34 cellular contexts compared by ENCODE assay signal in genomic region chr15:61237400-61237799, GRCh38.
"Had no signal": no experiment of that assay in that cellular context is flagged by ENCODE, and none has a peak within 500 bp of the region (broad histone marks: within the 10 kb centered on the region; RNA-seq: fewer than 3 reads in every experiment).

No MANE protein-coding gene starts in this region.

- ATAC-seq: activated naive CD4-positive, alpha-beta T cell treated with anti-CD3 and anti-CD28 coated beads, Interleukin-2, amount 50 U/mL, for 72 hours; activated naive CD8-positive, alpha-beta T cell treated with anti-CD3 and anti-CD28 coated beads, Interleukin-2, amount 50 U/mL, for 24 hours; activated T-cell treated with anti-CD3 and anti-CD28 coated beads, Interleukin-2, amount 50 U/mL, for 4 hours; activated T-cell treated with anti-CD3 and anti-CD28 coated beads, Interleukin-2, amount 50 U/mL, for 72 hours; activated T-helper 17 cell treated with anti-CD3 and anti-CD28 coated beads, Interleukin-2, amount 50 U/mL, for 72 hours; body of pancreas had no signal

- H3K4me3 ChIP-seq: adrenal gland, ascending aorta, body of pancreas, breast epithelium, cardiac muscle cell had no signal

- H3K27me3 ChIP-seq: adrenal gland, ascending aorta, body of pancreas, brain microvascular endothelial cell, breast epithelium had no signal

- H3K4me1 ChIP-seq: adrenal gland, ascending aorta, body of pancreas, breast epithelium had no signal

- DNase-seq: activated effector memory CD4-positive, alpha-beta T cell treated with anti-CD3 and anti-CD28 coated beads, Interleukin-2, amount 50 U/mL, for 16 hours; activated effector memory CD4-positive, alpha-beta T cell treated with Interleukin-2 at 50 U/mL for 16 hours; activated gamma-delta T cell; activated gamma-delta T cell treated with Interleukin-2 at 50 U/mL for 16 hours; activated naive CD4-positive, alpha-beta T cell; activated naive CD4-positive, alpha-beta T cell treated with anti-CD3 and anti-CD28 coated beads for 36 hours; activated naive CD4-positive, alpha-beta T cell treated with anti-CD3 and anti-CD28 coated beads, Interleukin-2, amount 10 ng/mL, durations not matched to agents 7 days and 5 days; activated naive CD4-positive, alpha-beta T cell treated with anti-CD3 and anti-CD28 coated beads, Interleukin-2, amount 50 U/mL, for 16 hours; activated naive CD4-positive, alpha-beta T cell treated with Interleukin-2 at 50 U/mL for 16 hours; activated naive CD8-positive, alpha-beta T cell treated with anti-CD3 and anti-CD28 coated beads for 36 hours; activated naive CD8-positive, alpha-beta T cell treated with anti-CD3 and anti-CD28 coated beads, Interleukin-2, amount 10 ng/mL, durations not matched to agents 7 days and 5 days; activated naive CD8-positive, alpha-beta T cell treated with anti-CD3 and anti-CD28 coated beads, Interleukin-2, amount 50 U/mL, for 24 hours; activated T-cell treated with anti-CD3 and anti-CD28 coated beads, Interleukin-2, amount 50 U/mL, for 1 hour; activated T-cell treated with anti-CD3 and anti-CD28 coated beads, Interleukin-2, amount 50 U/mL, for 24 hours; activated T-cell treated with anti-CD3 and anti-CD28 coated beads, Interleukin-2, amount 50 U/mL, for 4 hours; activated T-cell treated with anti-CD3 and anti-CD28 coated beads, Interleukin-2, amount 50 U/mL, for 48 hours; activated T-cell treated with anti-CD3 and anti-CD28 coated beads, Interleukin-2, amount 50 U/mL, for 72 hours; adrenal gland; amniotic stem cell; amygdala; anterior cingulate cortex; aorta; body of pancreas; brain microvascular endothelial cell; caudate nucleus; central memory CD4-positive, alpha-beta T cell; cerebellar nuclear complex had no signal

- H3K27ac ChIP-seq: adrenal gland, ascending aorta, body of pancreas, brain microvascular endothelial cell, breast epithelium, cardiac muscle cell had no signal

- H3K9me3 ChIP-seq: adrenal gland, ascending aorta, body of pancreas, breast epithelium had no signal

- H3K36me3 ChIP-seq: adrenal gland, ascending aorta, brain microvascular endothelial cell, breast epithelium, cardiac muscle cell had no signal

- FAIRE-seq: astrocyte, bronchial epithelial cell had no signal
